ENCODE assay signal across 1 cellular context in the genomic region with DNA sequence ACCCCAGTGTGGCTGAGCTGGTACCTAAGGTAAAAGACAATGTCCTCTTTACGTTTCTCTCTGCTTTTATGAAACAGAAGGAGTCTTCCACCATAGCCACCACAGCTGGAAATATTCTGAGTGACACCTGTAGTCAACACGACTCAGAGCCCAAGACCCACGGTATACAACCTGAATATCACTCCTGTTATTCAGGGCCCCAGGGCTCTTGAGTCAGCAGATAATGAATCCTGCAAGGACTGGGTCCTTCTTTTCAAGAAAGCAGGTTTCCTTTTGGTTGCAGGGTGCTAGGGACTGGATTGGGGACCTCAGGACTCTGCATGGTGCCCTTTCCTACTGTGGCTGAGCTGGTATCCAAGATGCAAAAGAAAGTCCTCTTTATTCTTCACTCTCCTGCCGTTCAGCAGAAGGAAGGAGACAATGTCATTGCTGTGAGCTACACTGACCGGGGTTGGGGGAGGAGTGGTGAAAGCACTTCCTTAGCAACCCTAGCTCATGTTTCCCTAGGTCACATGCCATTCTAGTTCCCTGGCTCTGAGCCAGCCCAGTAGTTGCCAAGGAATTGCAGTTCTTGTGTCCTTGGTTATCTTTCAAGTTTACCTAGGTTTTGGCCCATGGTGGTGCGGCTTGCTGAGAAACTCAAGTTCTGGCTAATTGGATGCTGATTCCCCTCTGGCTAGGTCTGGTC.
TF ChIP-seq lines count a peak whose summit lies in the region.

No MANE protein-coding gene starts in this region.

TF ChIP-seq in H1, 55 proteins besides CTCF, POLR2A, EP300 and RAD21:
- no peak for TF ChIP-seq EZH2 (IDR thresholded peaks at IDR 0.05; ENCODE audit: low read depth, low read length, severe bottlenecking)
